8 cellular contexts compared by ENCODE assay signal in the genomic region with DNA sequence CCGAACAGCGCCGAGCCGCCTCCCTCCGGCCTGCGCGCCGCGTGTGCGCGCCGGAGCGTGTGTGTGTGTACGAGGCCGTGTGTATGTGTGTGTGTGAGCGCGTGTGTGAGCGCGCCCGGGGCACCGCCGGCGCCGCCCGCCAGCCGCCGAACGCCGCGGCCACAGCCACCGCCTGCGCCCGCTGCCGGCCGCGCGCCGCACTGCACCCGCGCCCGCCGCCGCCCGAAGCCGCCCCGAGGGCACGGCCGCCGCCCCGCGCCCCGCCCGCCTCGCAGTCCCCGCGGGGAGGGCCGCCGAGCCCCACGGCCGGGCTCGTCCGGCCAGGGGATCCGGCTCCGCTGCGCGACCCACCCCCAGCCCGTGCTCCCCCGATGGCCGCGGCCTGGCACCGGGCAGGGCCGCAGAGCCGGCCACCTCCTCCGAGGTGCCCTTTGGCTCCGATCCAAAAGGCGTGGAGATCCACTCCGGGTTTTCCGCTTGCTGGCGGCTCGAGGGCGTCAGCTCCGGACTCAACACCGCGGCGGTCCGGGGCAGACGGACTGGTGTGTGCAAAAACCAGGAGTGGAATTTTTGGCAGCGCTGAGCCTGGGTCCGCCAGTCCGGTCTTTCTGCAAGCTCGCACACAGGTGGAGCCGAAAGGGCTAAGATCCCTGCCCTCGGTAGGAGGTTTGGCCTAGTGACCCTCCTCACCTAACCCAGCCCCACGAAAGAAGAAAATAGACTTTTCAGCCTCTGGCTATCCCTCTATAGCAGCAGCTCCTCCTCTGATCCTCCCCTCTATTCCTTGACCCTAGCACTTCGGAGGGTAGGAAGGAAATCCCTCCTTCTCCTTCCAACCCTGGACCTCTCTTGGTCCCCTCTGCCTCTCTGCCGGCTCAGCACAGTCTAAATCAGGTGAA. TPM values are rescaled to one million over a fixed set of nuclear protein-coding genes. Genes with fewer than 3 reads are reported as not detected.
A peak's percentile ranks its signal among the peaks of the same experiment; 100 is the strongest.
DNase-seq lines count a peak whose midpoint lies in the region; ATAC-seq, FAIRE-seq and TF ChIP-seq lines count a peak whose summit lies in the region.

A gene with protein sequence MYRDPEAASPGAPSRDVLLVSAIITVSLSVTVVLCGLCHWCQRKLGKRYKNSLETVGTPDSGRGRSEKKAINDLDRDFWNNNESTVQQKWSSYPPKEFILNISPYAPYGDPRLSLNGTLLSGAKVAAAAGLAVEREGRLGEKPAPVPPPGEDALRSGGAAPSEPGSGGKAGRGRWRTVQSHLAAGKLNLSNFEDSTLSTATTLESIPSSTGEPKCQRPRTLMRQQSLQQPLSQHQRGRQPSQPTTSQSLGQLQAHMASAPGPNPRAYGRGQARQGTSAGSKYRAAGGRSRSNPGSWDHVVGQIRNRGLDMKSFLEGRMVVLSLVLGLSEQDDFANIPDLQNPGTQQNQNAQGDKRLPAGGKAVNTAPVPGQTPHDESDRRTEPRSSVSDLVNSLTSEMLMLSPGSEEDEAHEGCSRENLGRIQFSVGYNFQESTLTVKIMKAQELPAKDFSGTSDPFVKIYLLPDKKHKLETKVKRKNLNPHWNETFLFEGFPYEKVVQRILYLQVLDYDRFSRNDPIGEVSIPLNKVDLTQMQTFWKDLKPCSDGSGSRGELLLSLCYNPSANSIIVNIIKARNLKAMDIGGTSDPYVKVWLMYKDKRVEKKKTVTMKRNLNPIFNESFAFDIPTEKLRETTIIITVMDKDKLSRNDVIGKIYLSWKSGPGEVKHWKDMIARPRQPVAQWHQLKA (minus strand): TSS at position 47 of the 899 bp plus-strand sequence. CDS start 256 bp downstream, outside the sequence.

- ATAC-seq in GM19438 (IDR thresholded peaks at IDR 0.05; ENCODE audit: low read depth, unreplicated experiment), result peak; percentile 61
- peak; percentile 67 for ATAC-seq in HG03565 (IDR thresholded peaks at IDR 0.05; ENCODE audit: unreplicated experiment)
- peak; percentile 60 for ATAC-seq in HepG2

- H3K27ac ChIP-seq in HepG2 (ENCODE audit: extremely low read length, insufficient read depth, low read length), result no peak within 1 kb of the TSS

- CTCF ChIA-PET in HepG2 (lab: Yijun Ruan, JAX; ENCODE audit: low intra/inter-chr PET ratio, low total read pairs), result interaction anchor here (0.9 kb wide), 1 partner anchor 47 kb away, joined by 4 read pairs; no protein-coding TSS in a partner anchor

- H3K4me1 ChIP-seq in HepG2 (ENCODE audit: insufficient read depth, low read length), result peaks cover 45% of the 10 kb centered on the region

- peak within 1 kb of the TSS; percentile 43 to 75 (median 52) for H3K4me3 ChIP-seq in HepG2 (replicated peaks in 1 of 3; ENCODE audit: insufficient read depth in 1 of 3, low read depth in 2 of 3, low read length in 3 of 3)

- no peaks in the 10 kb centered on the region for H3K36me3 ChIP-seq in HepG2 (replicated peaks in 1 of 2; ENCODE audit: control insufficient read depth in 1 of 2, insufficient read depth in 2 of 2, low read length in 2 of 2)

- no peak within 1 kb of the TSS for H2AFZ ChIP-seq in HepG2 (ENCODE audit: low read length)

- H4K20me1 ChIP-seq in HepG2 (ENCODE audit: insufficient read depth, low read length), result no peaks in the 10 kb centered on the region

- peak within 1 kb of the TSS; percentile 76 for H3K4me2 ChIP-seq in HepG2 (ENCODE audit: low read depth, low read length)

- TF ChIP-seq EP300 in HepG2 (IDR thresholded peaks at IDR 0.05; ENCODE audit: low read depth in 2 of 2, low read length in 2 of 2) (no peak), HepG2 (CRISPR knock-in tag; IDR thresholded peaks at IDR 0.05; ENCODE audit: borderline replicate concordance) (no peak)

- in situ Hi-C loops in HepG2 (cut with HindIII; ENCODE audit: extremely low pct_ligation_motif_present, low pct_unique_long_range_greater_than_20kb), result no loop called here

- no peak for TF ChIP-seq POLR2A in HepG2 (IDR thresholded peaks at IDR 0.05; ENCODE audit: insufficient read depth in 1 of 2, low read depth in 2 of 2, low read length in 2 of 2)

- WGBS in HepG2 (ENCODE audit: low lambda C conversion rate), result 4% methylated on average over 15 of the region's 96 CpGs

- intact Hi-C loops in HepG2 (cut with micrococcal nuclease; ENCODE audit: unreplicated experiment), result loop anchor here (2.0 kb wide), 2 partner anchors 28 to 48 kb away; no protein-coding TSS in a partner anchor

- H3K9ac ChIP-seq in HepG2 (ENCODE audit: insufficient read depth, low read depth, low read length), result peak within 1 kb of the TSS; percentile 36; the same call in 1 of the 2 replicates

- H3K9me3 ChIP-seq in HepG2 (ENCODE audit: low read length), result no peaks in the 10 kb centered on the region

- peak; percentile 57 for TF ChIP-seq RAD21 in HepG2 (CRISPR knock-in tag; IDR thresholded peaks at IDR 0.05)

- POLR2A ChIA-PET in HepG2 (lab: Yijun Ruan, JAX), result interaction anchor here (0.9 to 1.1 kb wide), 2 partner anchors 15 to 60 kb away, joined by 3 read pairs; no protein-coding TSS in a partner anchor

- DNase-seq in C1 segment of cervical spinal cord (lab: John Stamatoyannopoulos, UW), result peak; percentile 66 to 94 (median 86)
- peak; percentile 86 for DNase-seq in NCI-H748 (lab: John Stamatoyannopoulos, UW; ENCODE audit: unreplicated experiment)
- DNase-seq in activated CD4-positive, alpha-beta T cell treated with anti-CD3 and anti-CD28 coated beads, Interleukin-2, amount 50 U/mL, for 4 hours, result peak; percentile 93 to 95
- peak; percentile 99 for DNase-seq in dermis blood vessel endothelial cell
- peak; percentile 87 for DNase-seq in HepG2 (ENCODE audit: low spot score)
- DNase-seq in stimulated activated CD4-positive, alpha-beta T cell treated with anti-CD3 and anti-CD28 coated beads, Interleukin-2, amount 100 ng/mL, for 4 hours (ENCODE audit: low read depth), result peak; percentile 87

- peaks cover 5 to 43% of the 10 kb centered on the region in 2 experiments; a peak in 3 of 5 replicates for H3K27me3 ChIP-seq in HepG2 (ENCODE audit: control insufficient read depth in 1 of 2, insufficient read depth in 2 of 2, low read length in 2 of 2)

- FAIRE-seq in HepG2 (lab: Jason Lieb, UNC), result peak; percentile 65

- TF ChIP-seq CTCF in HepG2 (CRISPR knock-in tag; IDR thresholded peaks at IDR 0.05), result peak; percentile 53

- no peaks in the 10 kb centered on the region for H3K79me2 ChIP-seq in HepG2 (ENCODE audit: insufficient read depth, low read length)

- no TSS peak for BruUV-seq in HepG2 (replicated peaks; lab: Mats Ljungman, UMichigan)

TF ChIP-seq in HepG2, 621 proteins besides CTCF, POLR2A, EP300 and RAD21 (continues in another document):
- TF ChIP-seq RAD51 (IDR thresholded peaks at IDR 0.05; ENCODE audit: borderline replicate concordance), result no peak
- no peak for TF ChIP-seq MED13 (CRISPR knock-in tag; IDR thresholded peaks at IDR 0.05)
- TF ChIP-seq ZNF451 (CRISPR knock-in tag; IDR thresholded peaks at IDR 0.05), result 0 out of 2 replicates have a peak, but pooled peaks have one; percentile 2
- no peak for TF ChIP-seq MED8 (CRISPR knock-in tag; IDR thresholded peaks at IDR 0.05; ENCODE audit: insufficient replicate concordance)
- no peak for TF ChIP-seq NFYC (CRISPR knock-in tag; IDR thresholded peaks at IDR 0.05)
- TF ChIP-seq, protein P1, sequence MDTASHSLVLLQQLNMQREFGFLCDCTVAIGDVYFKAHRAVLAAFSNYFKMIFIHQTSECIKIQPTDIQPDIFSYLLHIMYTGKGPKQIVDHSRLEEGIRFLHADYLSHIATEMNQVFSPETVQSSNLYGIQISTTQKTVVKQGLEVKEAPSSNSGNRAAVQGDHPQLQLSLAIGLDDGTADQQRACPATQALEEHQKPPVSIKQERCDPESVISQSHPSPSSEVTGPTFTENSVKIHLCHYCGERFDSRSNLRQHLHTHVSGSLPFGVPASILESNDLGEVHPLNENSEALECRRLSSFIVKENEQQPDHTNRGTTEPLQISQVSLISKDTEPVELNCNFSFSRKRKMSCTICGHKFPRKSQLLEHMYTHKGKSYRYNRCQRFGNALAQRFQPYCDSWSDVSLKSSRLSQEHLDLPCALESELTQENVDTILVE (CRISPR knock-in tag; IDR thresholded peaks at IDR 0.05), result peak; percentile 76; the same call in 1 of the 2 replicates
- 0 out of 2 replicates have a peak, but pooled peaks have one; percentile 24 for TF ChIP-seq ZSCAN25 (CRISPR knock-in tag; IDR thresholded peaks at IDR 0.05)
- TF ChIP-seq, protein P2, sequence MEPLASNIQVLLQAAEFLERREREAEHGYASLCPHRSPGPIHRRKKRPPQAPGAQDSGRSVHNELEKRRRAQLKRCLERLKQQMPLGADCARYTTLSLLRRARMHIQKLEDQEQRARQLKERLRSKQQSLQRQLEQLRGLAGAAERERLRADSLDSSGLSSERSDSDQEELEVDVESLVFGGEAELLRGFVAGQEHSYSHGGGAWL (CRISPR knock-in tag; IDR thresholded peaks at IDR 0.05), result peak; percentile 65; the same call in 1 of the 2 replicates
- TF ChIP-seq CCDC6 (CRISPR knock-in tag; IDR thresholded peaks at IDR 0.05), result peak; percentile 84; the same call in 1 of the 2 replicates
- no peak for TF ChIP-seq ZMYM2 (CRISPR knock-in tag; IDR thresholded peaks at IDR 0.05)
- peak; percentile 80 for TF ChIP-seq SALL1 (CRISPR knock-in tag; IDR thresholded peaks at IDR 0.05)
- no peak for TF ChIP-seq ADNP (CRISPR knock-in tag; IDR thresholded peaks at IDR 0.05)

RNA-seq across cellular contexts. Expression of the gene that starts here (rescaled TPM):
- 0.51 and 3.0 TPM in 2 replicates for total RNA-seq in dermis blood vessel endothelial cell
- total RNA-seq in HepG2 (2016; rRNA removed; fragmentation: Illumina TruSeq; extraction: Trizol), result 0.81 and 1.4 TPM in 2 replicates
- total RNA-seq in HepG2 (2016; cell fraction: cytosol; rRNA removed; fragmentation: Illumina TruSeq; extraction: Trizol; ENCODE audit: low read depth), result 1.2 and 2.8 TPM in 2 replicates
- 1.6 TPM in 2 replicates for total RNA-seq in HepG2 (2016; cell fraction: insoluble cytoplasmic fraction; rRNA removed; fragmentation: Illumina TruSeq; extraction: Trizol)
- 2.9 and 3.9 TPM in 2 replicates for total RNA-seq in HepG2 (2016; cell fraction: membrane; rRNA removed; fragmentation: Illumina TruSeq; extraction: Trizol)
- 1.2 and 1.9 TPM in 2 replicates for total RNA-seq in HepG2 (2016; cell fraction: nucleus; rRNA removed; fragmentation: Illumina TruSeq; extraction: Trizol)
- polyA plus RNA-seq in HepG2 (2011; rRNA removed), result 4.4 and 6.2 TPM in 2 replicates
- polyA plus RNA-seq in HepG2 (2011; cell fraction: cytosol; rRNA removed), result 3.5 and 4.0 TPM in 2 replicates
- polyA plus RNA-seq in HepG2 (2011; cell fraction: nucleus; rRNA removed), result 13.8 and 15.6 TPM in 2 replicates
- polyA plus RNA-seq in HepG2 (2012), result 8.2 and 9.2 TPM in 2 replicates
- polyA plus RNA-seq in HepG2 (2016; cell fraction: cytosol; fragmentation: Illumina TruSeq; extraction: Trizol; ENCODE audit: low read depth), result 2.3 and 2.9 TPM in 2 replicates
- polyA plus RNA-seq in HepG2 (2016; cell fraction: insoluble cytoplasmic fraction; fragmentation: Illumina TruSeq; extraction: Trizol; ENCODE audit: low read depth), result 2.0 and 2.2 TPM in 2 replicates
- 3.2 and 3.7 TPM in 2 replicates for polyA plus RNA-seq in HepG2 (2016; cell fraction: membrane; fragmentation: Illumina TruSeq; extraction: Trizol; ENCODE audit: low read depth)
- polyA plus RNA-seq in HepG2 (2016; cell fraction: nucleus; fragmentation: Illumina TruSeq; extraction: Trizol; ENCODE audit: insufficient read depth, low read depth), result 3.0 and 3.7 TPM in 2 replicates
- 2.1 and 7.7 TPM in 2 replicates for polyA minus RNA-seq in HepG2 (2011; rRNA and poly(A)+ RNA removed; ENCODE audit: low replicate concordance)
- 2.9 and 7.2 TPM in 2 replicates for polyA minus RNA-seq in HepG2 (2011; cell fraction: cytosol; rRNA and poly(A)+ RNA removed)
- 1.7 and 2.9 TPM in 2 replicates for polyA minus RNA-seq in HepG2 (2011; cell fraction: nucleus; rRNA and poly(A)+ RNA removed)
